Comparison of ENCODE assay signal across 2 cellular contexts in the genomic region with DNA sequence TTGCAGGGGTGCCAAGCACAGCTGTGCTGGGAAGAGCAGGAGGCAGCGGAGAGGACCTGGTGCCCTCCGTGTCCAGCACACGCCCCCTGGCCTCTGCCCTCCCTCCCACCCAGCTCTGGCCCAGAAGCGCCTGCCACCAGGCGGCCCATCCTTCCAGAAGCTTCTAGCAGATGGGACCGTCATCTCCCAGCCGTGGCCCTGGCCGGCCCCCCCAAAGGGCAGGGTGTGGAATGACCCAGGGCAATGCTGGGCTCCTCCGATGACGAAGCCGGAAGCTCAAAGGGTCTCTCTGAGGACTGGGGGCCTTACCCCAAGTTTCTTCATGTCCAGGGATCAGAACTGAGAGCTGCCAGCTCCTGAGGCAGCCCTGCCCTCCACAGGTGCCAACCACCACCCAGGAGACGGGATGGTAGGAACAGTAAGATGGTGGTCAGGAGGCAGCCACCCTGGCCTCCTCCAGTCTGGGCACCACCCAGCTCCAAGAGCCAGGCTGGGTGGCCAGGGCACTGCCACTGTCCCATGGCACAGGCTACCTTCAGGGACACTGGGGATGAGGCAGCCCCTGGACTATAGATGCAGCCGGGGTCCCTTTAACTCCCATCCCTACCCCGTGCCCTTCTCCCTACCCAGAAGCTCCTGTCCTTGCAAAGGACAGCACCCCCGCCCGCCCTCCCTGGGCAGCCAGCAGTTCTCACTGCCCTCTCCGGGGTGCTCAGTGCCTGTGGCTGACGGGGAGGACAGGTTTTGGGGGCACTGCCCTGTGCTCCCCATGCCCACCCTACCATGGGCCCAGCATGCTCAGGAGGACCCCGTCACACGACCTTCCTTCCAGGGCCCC.
TF ChIP-seq lines count a peak whose summit lies in the region.

No MANE protein-coding gene starts in this region.

TF ChIP-seq in A549, 52 proteins besides CTCF, POLR2A, EP300 and RAD21:
- TF ChIP-seq FOXS1 (CRISPR knock-in tag; IDR thresholded peaks at IDR 0.05) (no peak), POLR2AphosphoS2 (conservative IDR thresholded peaks at IDR 0.05; ENCODE audit: low read length) (no peak), EHMT2 (IDR thresholded peaks at IDR 0.05; ENCODE audit: low read depth) (no peak), HDAC2 (IDR thresholded peaks at IDR 0.05) (no peak), RCOR1 (IDR thresholded peaks at IDR 0.05; ENCODE audit: low read depth, low read length) (no peak), FOSB (CRISPR knock-in tag; IDR thresholded peaks at IDR 0.05) (no peak), HEYL (CRISPR knock-in tag; IDR thresholded peaks at IDR 0.05) (no peak), PHF8 (IDR thresholded peaks at IDR 0.05; ENCODE audit: borderline replicate concordance, low read depth) (no peak), ESRRA (IDR thresholded peaks at IDR 0.05; ENCODE audit: borderline replicate concordance, low read length) (no peak), KDM1A (IDR thresholded peaks at IDR 0.05; ENCODE audit: low read depth) (no peak), GATA3 (IDR thresholded peaks at IDR 0.05; ENCODE audit: borderline replicate concordance) (no peak), SREBF2 (IDR thresholded peaks at IDR 0.05) (no peak), HOXA7 (CRISPR knock-in tag; IDR thresholded peaks at IDR 0.05) (no peak)
TF ChIP-seq in A549: peak in this region for 0.

TF ChIP-seq in IMR-90, 13 proteins besides CTCF, POLR2A, EP300 and RAD21:
- no peak for TF ChIP-seq MAFK (IDR thresholded peaks at IDR 0.05; ENCODE audit: low read depth, low read length)
- no peak for TF ChIP-seq RCOR1 (IDR thresholded peaks at IDR 0.05; ENCODE audit: insufficient replicate concordance, low read length)
- TF ChIP-seq FOS (IDR thresholded peaks at IDR 0.05; ENCODE audit: low read depth, low read length): no peak
